Comparison of ENCODE assay signal across 14 cellular contexts in genomic region chr2:234249873-234250272, GRCh38.
DNase-seq lines count a peak whose midpoint lies in the region; ATAC-seq, FAIRE-seq and TF ChIP-seq lines count a peak whose summit lies in the region.
"Had no signal": no experiment of that assay in that cellular context is flagged by ENCODE, and none has a peak within 500 bp of the region (broad histone marks: within the 10 kb centered on the region; RNA-seq: fewer than 3 reads in every experiment).

No MANE protein-coding gene starts in this region.

- no peak overlapping the region for H3K27ac ChIP-seq in IMR-90 (ENCODE audit: insufficient read depth, low read length)
- no peak overlapping the region for H3K27ac ChIP-seq in upper lobe of right lung
- H3K27ac ChIP-seq: heart left ventricle, HL-60, WERI-Rb-1 had no signal

- H3K79me1 ChIP-seq in IMR-90 (ENCODE audit: low read depth in 1 of 2, low read length in 2 of 2), result no peaks in the 10 kb centered on the region

- H3K4me2 ChIP-seq in IMR-90 (ENCODE audit: low read depth, low read length), result peak overlapping the region; percentile 24; the same call in 1 of the 2 replicates

- TF ChIP-seq POLR2A in IMR-90 (IDR thresholded peaks at IDR 0.05; ENCODE audit: low read depth, low read length), result no peak

- H3K36me3 ChIP-seq in IMR-90 (ENCODE audit: control insufficient read depth, insufficient read depth, low read length), result no peaks in the 10 kb centered on the region
- no peaks in the 10 kb centered on the region for H3K36me3 ChIP-seq in bronchial epithelial cell (ENCODE audit: control insufficient read depth, insufficient read depth, low read length)
- no peaks in the 10 kb centered on the region for H3K36me3 ChIP-seq in upper lobe of right lung
- H3K36me3 ChIP-seq: heart left ventricle, WERI-Rb-1 had no signal

- no peak overlapping the region for H3K4me3 ChIP-seq in AG09309 (ENCODE audit: control insufficient read depth, low read depth, low read length)
- H3K4me3 ChIP-seq in IMR-90 (ENCODE audit: insufficient read depth, low read depth, low read length), result no peak overlapping the region
- no peak overlapping the region for H3K4me3 ChIP-seq in bronchial epithelial cell (ENCODE audit: low read depth, low read length)
- H3K4me3 ChIP-seq in upper lobe of right lung, result no peak overlapping the region
- H3K4me3 ChIP-seq: heart left ventricle had no signal

- DNase-seq in AG09309 (ENCODE audit: low read depth), result peak; percentile 67
- DNase-seq in IMR-90, result peak; percentile 48
- peak; percentile 94 for DNase-seq in bronchial epithelial cell (ENCODE audit: low read depth)
- peak; percentile 82 for DNase-seq in kidney glomerular epithelial cell (lab: John Stamatoyannopoulos, UW)
- no peak for DNase-seq in COLO668 (lab: John Stamatoyannopoulos, UW; ENCODE audit: unreplicated experiment)
- no peak for DNase-seq in upper lobe of right lung
- no peak for DNase-seq in cerebellum (ENCODE audit: low spot score)
- DNase-seq: activated T-cell treated with anti-CD3 and anti-CD28 coated beads, Interleukin-2, amount 50 U/mL, for 72 hours; heart left ventricle; NCI-H1930; WERI-Rb-1 had no signal

- H2BK20ac ChIP-seq in IMR-90 (ENCODE audit: low read depth, low read length), result peak overlapping the region; percentile 64

- peak overlapping the region; percentile 5; the same call in 1 of the 2 replicates for H4K91ac ChIP-seq in IMR-90 (ENCODE audit: insufficient read depth, low read depth, low read length)

- no peak overlapping the region for H3K9ac ChIP-seq in IMR-90 (ENCODE audit: low read depth, low read length)

- H3K18ac ChIP-seq in IMR-90 (ENCODE audit: low read depth, low read length), result peak overlapping the region; percentile 84; the same call in 1 of the 2 replicates

- peak overlapping the region; percentile 33 for H2BK120ac ChIP-seq in IMR-90 (ENCODE audit: low read depth, low read length)

- ATAC-seq in IMR-90 (ENCODE audit: low read depth), result no peak
- no peak for ATAC-seq in GM18502 (IDR thresholded peaks at IDR 0.05; ENCODE audit: poor library complexity, unreplicated experiment)
- ATAC-seq in upper lobe of right lung, result no peak
- ATAC-seq: activated T-cell treated with anti-CD3 and anti-CD28 coated beads, Interleukin-2, amount 50 U/mL, for 72 hours; heart left ventricle; sciatic nerve had no signal

- dilution Hi-C loops in IMR-90 (cut with HindIII; ENCODE audit: low sequenced_read_pairs, unreplicated experiment), result no loop called here

- no peak overlapping the region for H2BK5ac ChIP-seq in IMR-90 (ENCODE audit: low read depth, low read length, poor library complexity, severe bottlenecking)

- H3K56ac ChIP-seq in IMR-90 (ENCODE audit: extremely low read depth, insufficient read depth, low read length), result no peak overlapping the region

- BruUV-seq in IMR-90 (replicated peaks; lab: Mats Ljungman, UMichigan), result no TSS peak

- POLR2A ChIA-PET in IMR-90 (lab: Charles Lee; ENCODE audit: unreplicated experiment), result no interaction called here

- in situ Hi-C loops in IMR-90 (cut with MboI; ENCODE audit: low sequenced_read_pairs), result loop anchor here (25.0 kb wide), 1 partner anchor 862 kb away; no protein-coding TSS in a partner anchor

- H2BK15ac ChIP-seq in IMR-90 (ENCODE audit: low read depth, low read length), result peak overlapping the region; percentile 49; the same call in 1 of the 3 replicates

- H3K4me1 ChIP-seq in IMR-90 (ENCODE audit: control insufficient read depth, insufficient read depth, low read length), result peaks cover 19% of the 10 kb centered on the region
- no peaks in the 10 kb centered on the region for H3K4me1 ChIP-seq in upper lobe of right lung
- H3K4me1 ChIP-seq: heart left ventricle had no signal

- 0 out of 2 replicates have a peak overlapping the region, but pooled peaks have one; percentile 18 for H3K14ac ChIP-seq in IMR-90 (replicated peaks; ENCODE audit: low read depth, low read length)

- TF ChIP-seq RAD21 in IMR-90 (IDR thresholded peaks at IDR 0.05; ENCODE audit: low read length), result no peak

- CTCF ChIA-PET in IMR-90 (lab: Yijun Ruan, JAX), result no interaction called here

- 0 out of 2 replicates have a peak overlapping the region, but pooled peaks have one; percentile 36 for H3K23ac ChIP-seq in IMR-90 (ENCODE audit: low read depth, low read length)

- intact Hi-C loops in IMR-90 (cut with micrococcal nuclease) (loop anchor here (10.0 kb wide), 1 partner anchor 275 kb away; no protein-coding TSS in a partner anchor), upper lobe of right lung (cut with DNase I) (no loop called here)

- peaks cover 3% of the 10 kb centered on the region for H4K20me1 ChIP-seq in IMR-90 (ENCODE audit: insufficient read depth, low read length)

- peak overlapping the region in 1 of 2 experiments; percentile 27; a peak in 1 of 4 replicates for H4K8ac ChIP-seq in IMR-90 (ENCODE audit: low read depth in 2 of 2, low read length in 2 of 2)

- peak overlapping the region; percentile 59 for H3K4ac ChIP-seq in IMR-90 (ENCODE audit: low read depth, low read length)

- no peaks in the 10 kb centered on the region for H3K27me3 ChIP-seq in IMR-90 (ENCODE audit: control insufficient read depth, insufficient read depth, low read length)
- H3K27me3 ChIP-seq in bronchial epithelial cell (ENCODE audit: control insufficient read depth, insufficient read depth, low read length), result no peaks in the 10 kb centered on the region
- no peaks in the 10 kb centered on the region for H3K27me3 ChIP-seq in upper lobe of right lung

- H2AK9ac ChIP-seq in IMR-90 (replicated peaks; ENCODE audit: low read depth, low read length, poor library complexity), result no peak overlapping the region

- peak overlapping the region; percentile 37; the same call in 1 of the 2 replicates for H2AK5ac ChIP-seq in IMR-90 (ENCODE audit: low read depth, low read length)

- no peak overlapping the region for H2AFZ ChIP-seq in IMR-90 (replicated peaks; ENCODE audit: low read length, poor library complexity)

- TF ChIP-seq CTCF in AG09309 (IDR thresholded peaks at IDR 0.05; ENCODE audit: control insufficient read depth, insufficient read depth, low read depth, low read length, missing control alignments) (no peak), IMR-90 (conservative IDR thresholded peaks at IDR 0.05; ENCODE audit: low read depth, low read length) (no peak), bronchial epithelial cell (IDR thresholded peaks at IDR 0.05; ENCODE audit: insufficient read depth, low read length, severe bottlenecking) (no peak), upper lobe of right lung (IDR thresholded peaks at IDR 0.05) (no peak)

- WGBS in IMR-90 (ENCODE audit: extremely low coverage in 2 of 2, insufficient read length in 1 of 2), 2 experiments, result no CpG with 5 or more reads among the region's 5 CpGs

- peak; percentile 23 for FAIRE-seq in bronchial epithelial cell (lab: Jason Lieb, UNC)

- peak overlapping the region; percentile 19; the same call in 1 of the 2 replicates for H4K5ac ChIP-seq in IMR-90 (ENCODE audit: low read depth, low read length)

- H3K9me1 ChIP-seq in IMR-90 (ENCODE audit: insufficient read depth, low read length), result peaks cover 8% of the 10 kb centered on the region

- H3K9me3 ChIP-seq in IMR-90 (ENCODE audit: control insufficient read depth, insufficient read depth, low read length), result no peaks in the 10 kb centered on the region
- no peaks in the 10 kb centered on the region for H3K9me3 ChIP-seq in upper lobe of right lung
- H3K9me3 ChIP-seq: heart left ventricle had no signal

TF ChIP-seq in IMR-90, 13 proteins besides CTCF, POLR2A, EP300 and RAD21:
- no peak for TF ChIP-seq FOS (IDR thresholded peaks at IDR 0.05; ENCODE audit: low read depth, low read length)
- no peak for TF ChIP-seq MAZ (IDR thresholded peaks at IDR 0.05; ENCODE audit: borderline replicate concordance, low read depth, low read length)
- no peak for TF ChIP-seq NFE2L2 (IDR thresholded peaks at IDR 0.05; ENCODE audit: low read depth, low read length)
- no peak for TF ChIP-seq CEBPB (IDR thresholded peaks at IDR 0.05; ENCODE audit: low read depth, low read length)
- TF ChIP-seq MAFK (IDR thresholded peaks at IDR 0.05; ENCODE audit: low read depth, low read length), result no peak
- TF ChIP-seq CHD1 (IDR thresholded peaks at IDR 0.05; ENCODE audit: low read depth, low read length), result no peak
- no peak for TF ChIP-seq MXI1 (IDR thresholded peaks at IDR 0.05; ENCODE audit: borderline replicate concordance, low read depth, low read length)
- TF ChIP-seq BHLHE40 (IDR thresholded peaks at IDR 0.05; ENCODE audit: low read depth, low read length), result no peak
- TF ChIP-seq, protein P1, sequence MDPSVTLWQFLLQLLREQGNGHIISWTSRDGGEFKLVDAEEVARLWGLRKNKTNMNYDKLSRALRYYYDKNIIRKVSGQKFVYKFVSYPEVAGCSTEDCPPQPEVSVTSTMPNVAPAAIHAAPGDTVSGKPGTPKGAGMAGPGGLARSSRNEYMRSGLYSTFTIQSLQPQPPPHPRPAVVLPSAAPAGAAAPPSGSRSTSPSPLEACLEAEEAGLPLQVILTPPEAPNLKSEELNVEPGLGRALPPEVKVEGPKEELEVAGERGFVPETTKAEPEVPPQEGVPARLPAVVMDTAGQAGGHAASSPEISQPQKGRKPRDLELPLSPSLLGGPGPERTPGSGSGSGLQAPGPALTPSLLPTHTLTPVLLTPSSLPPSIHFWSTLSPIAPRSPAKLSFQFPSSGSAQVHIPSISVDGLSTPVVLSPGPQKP (IDR thresholded peaks at IDR 0.05; ENCODE audit: borderline replicate concordance, low read depth, low read length), result no peak
- TF ChIP-seq RCOR1 (IDR thresholded peaks at IDR 0.05; ENCODE audit: insufficient replicate concordance, low read length), result no peak
- no peak for TF ChIP-seq RFX5 (IDR thresholded peaks at IDR 0.05; ENCODE audit: low read depth, low read length)
- TF ChIP-seq SMC3 (IDR thresholded peaks at IDR 0.05; ENCODE audit: low read depth, low read length), result no peak
- TF ChIP-seq USF2 (IDR thresholded peaks at IDR 0.05; ENCODE audit: low read depth, low read length), result no peak

Comparison
In these comparisons a context has a peak if more than half of its experiments do, and no peak if none do; other contexts are left out.
1. DNase-seq: peak in AG09309 (single experiment), IMR-90 (single experiment), bronchial epithelial cell (single experiment) and kidney glomerular epithelial cell (single experiment); none in COLO668 (single experiment), upper lobe of right lung (single experiment) and cerebellum (single experiment).